8 cellular contexts compared by ENCODE assay signal in genomic region chr12:6570264-6570887, GRCh38. TPM values are rescaled to one million over a fixed set of nuclear protein-coding genes. Genes with fewer than 3 reads are reported as not detected.
DNase-seq lines count a peak whose midpoint lies in the region; ATAC-seq and TF ChIP-seq lines count a peak whose summit lies in the region.

No MANE protein-coding gene starts in this region.

- CTCF ChIA-PET in MCF 10A (lab: Yijun Ruan, JAX) = interaction anchor here (0.5 to 1.8 kb wide), 20 partner anchors 12 to 283 kb away, joined by 3 to 8 read pairs (median 3); partner anchors contain the start of gene GPR162
- CTCF ChIA-PET in activated CD8-positive, alpha-beta T cell treated with anti-CD3 and anti-CD28 coated beads for 36 hours (lab: Charles Lee) = interaction anchor here (0.8 to 3.2 kb wide), 19 partner anchors 9 to 114 kb away, joined by 3 to 18 read pairs (median 4); partner anchors contain the start of gene IFFO1

- H3K36me3 ChIP-seq in breast epithelium = peaks cover 8% of the 10 kb centered on the region
- H3K36me3 ChIP-seq in cardiac muscle cell = peaks cover 57% of the 10 kb centered on the region

- H3K4me1 ChIP-seq in breast epithelium (no peaks in the 10 kb centered on the region), cardiac muscle cell (ENCODE audit: low read depth) (no peaks in the 10 kb centered on the region)

- H3K27me3 ChIP-seq in breast epithelium (no peaks in the 10 kb centered on the region), cardiac muscle cell (no peaks in the 10 kb centered on the region)

- H3K4me1 Mint-ChIP-seq in MCF 10A (ENCODE audit: insufficient read depth, unreplicated experiment) = peaks cover 13% of the 10 kb centered on the region
- peaks cover 44% of the 10 kb centered on the region for H3K4me1 Mint-ChIP-seq in activated CD8-positive, alpha-beta T cell treated with anti-CD3 and anti-CD28 coated beads for 36 hours (ENCODE audit: low read depth)

- no TSS peak for BruUV-seq in MCF 10A (replicated peaks; lab: Mats Ljungman, UMichigan)

- H3K4me3 Mint-ChIP-seq in MCF 10A (ENCODE audit: unreplicated experiment) = peak overlapping the region; percentile 100
- H3K4me3 Mint-ChIP-seq in activated CD8-positive, alpha-beta T cell treated with anti-CD3 and anti-CD28 coated beads for 36 hours = no peak overlapping the region

- TF ChIP-seq CTCF in MCF 10A (IDR thresholded peaks at IDR 0.05; ENCODE audit: unreplicated experiment) = peak; percentile 46
- TF ChIP-seq CTCF in breast epithelium (IDR thresholded peaks at IDR 0.05) = no peak
- TF ChIP-seq CTCF in activated CD8-positive, alpha-beta T cell treated with anti-CD3 and anti-CD28 coated beads for 36 hours (IDR thresholded peaks at IDR 0.05) = peak; percentile 76
- TF ChIP-seq CTCF in cardiac muscle cell (IDR thresholded peaks at IDR 0.05; ENCODE audit: low read depth, low read length) = peak; percentile 51

- H3K9me3 Mint-ChIP-seq in MCF 10A (ENCODE audit: unreplicated experiment) = no peaks in the 10 kb centered on the region
- H3K9me3 Mint-ChIP-seq in activated CD8-positive, alpha-beta T cell treated with anti-CD3 and anti-CD28 coated beads for 36 hours = no peaks in the 10 kb centered on the region

- H3K9me3 ChIP-seq in breast epithelium (no peaks in the 10 kb centered on the region), cardiac muscle cell (ENCODE audit: low read depth) (no peaks in the 10 kb centered on the region)

- H3K36me3 Mint-ChIP-seq in MCF 10A (ENCODE audit: insufficient read depth, unreplicated experiment) = peaks cover 99% of the 10 kb centered on the region
- peaks cover 62% of the 10 kb centered on the region for H3K36me3 Mint-ChIP-seq in activated CD8-positive, alpha-beta T cell treated with anti-CD3 and anti-CD28 coated beads for 36 hours (ENCODE audit: low read depth)

- TF ChIP-seq POLR2A in breast epithelium (IDR thresholded peaks at IDR 0.05) = no peak

- H3K27ac ChIP-seq in breast epithelium (no peak overlapping the region), cardiac muscle cell (no peak overlapping the region)

- POLR2A ChIA-PET in MCF 10A (lab: Yijun Ruan, JAX) = interaction anchor here (0.6 to 1.2 kb wide), 4 partner anchors 10 to 183 kb away, joined by 3 read pairs; no protein-coding TSS in a partner anchor
- POLR2A ChIA-PET in activated CD8-positive, alpha-beta T cell treated with anti-CD3 and anti-CD28 coated beads for 36 hours (lab: Charles Lee) = interaction anchor here (1.0 to 2.9 kb wide), 6 partner anchors 13 to 35 kb away, joined by 3 to 12 read pairs (median 4); partner anchors contain the start of gene GAPDH

- intact Hi-C loops in MCF 10A (cut with micrococcal nuclease) (no loop called here), breast epithelium (cut with DNase I; ENCODE audit: low total_unique reads) (no loop called here)
- intact Hi-C loops in activated CD8-positive, alpha-beta T cell treated with anti-CD3 and anti-CD28 coated beads for 36 hours (cut with micrococcal nuclease) = loop anchor here (5.0 kb wide), 1 partner anchor 37 kb away; the partner anchor contains the start of gene CHD4

- peak; percentile 29 for ATAC-seq in activated CD8-positive, alpha-beta T cell treated with anti-CD3 and anti-CD28 coated beads for 36 hours

- H3K4me3 ChIP-seq in breast epithelium = no peak overlapping the region
- H3K4me3 ChIP-seq in cardiac muscle cell = no peak overlapping the region

- DNase-seq in MCF 10A (ENCODE audit: unreplicated experiment) = peak; percentile 44
- no peak for DNase-seq in breast epithelium (ENCODE audit: low spot score in 2 of 2)
- peak; percentile 39 for DNase-seq in NCI-H1694 (lab: John Stamatoyannopoulos, UW)
- DNase-seq in activated CD8-positive, alpha-beta T cell treated with anti-CD3 and anti-CD28 coated beads for 36 hours = peak; percentile 73
- peak in 1 of 2 donors; percentile 65 for DNase-seq in cardiac muscle cell (ENCODE audit: low read depth in 1 of 2, low spot score in 1 of 2)
- peak; percentile 51 to 62 for DNase-seq in stimulated activated CD4-positive, alpha-beta T cell treated with anti-CD3 and anti-CD28 coated beads, Interleukin-2, amount 100 ng/mL, for 24 hours
- DNase-seq in midbrain (lab: John Stamatoyannopoulos, UW) = no peak
- no peak for DNase-seq in HCEC 1CT

- no peaks in the 10 kb centered on the region for H3K27me3 Mint-ChIP-seq in MCF 10A (ENCODE audit: insufficient read depth, unreplicated experiment)
- H3K27me3 Mint-ChIP-seq in activated CD8-positive, alpha-beta T cell treated with anti-CD3 and anti-CD28 coated beads for 36 hours = no peaks in the 10 kb centered on the region

- H3K27ac Mint-ChIP-seq in MCF 10A (ENCODE audit: low read depth, unreplicated experiment) = peak overlapping the region; percentile 46
- H3K27ac Mint-ChIP-seq in activated CD8-positive, alpha-beta T cell treated with anti-CD3 and anti-CD28 coated beads for 36 hours = peak overlapping the region; percentile 10

RNA-seq across cellular contexts. Expression of gene NOP2, which starts 2.3 kb away (rescaled TPM):
- total RNA-seq in MCF 10A (2022) (97.1 and 108 TPM in 2 replicates), breast epithelium (10 to 100 TPM; 30.6 to 37.6 (median 31.5) TPM), cardiac muscle cell (20.4 and 45.5 TPM in 2 replicates)
- total RNA-seq in activated CD8-positive, alpha-beta T cell treated with anti-CD3 and anti-CD28 coated beads for 36 hours = 10 to 100 TPM; 87.9 to 89.4 TPM
- 36.2 and 38.2 TPM in 2 replicates for polyA plus RNA-seq in cardiac muscle cell

RNA-seq across cellular contexts. Expression of gene IFFO1, which starts 14.5 kb away (rescaled TPM):
- total RNA-seq in MCF 10A (2022) (0.49 and 1.1 TPM in 2 replicates), breast epithelium (10 to 100 TPM in 2 of 3 donors, 1 to 10 TPM in 1; 7.2 to 22.4 (median 15.7) TPM), cardiac muscle cell (18.0 and 29.0 TPM in 2 replicates)
- 1 to 10 TPM; 7.8 to 8.5 TPM for total RNA-seq in activated CD8-positive, alpha-beta T cell treated with anti-CD3 and anti-CD28 coated beads for 36 hours
- polyA plus RNA-seq in cardiac muscle cell = 25.4 and 28.4 TPM in 2 replicates

RNA-seq across cellular contexts. Expression of gene GAPDH, which starts 36.1 kb away (rescaled TPM):
- total RNA-seq in MCF 10A (2022) (2,995 and 4,097 TPM in 2 replicates), breast epithelium (1,000 to 10,000 TPM; 1,134 to 1,818 (median 1,628) TPM), cardiac muscle cell (8,013 and 12,904 TPM in 2 replicates)
- 1,000 to 10,000 TPM; 9,109 to 9,234 TPM for total RNA-seq in activated CD8-positive, alpha-beta T cell treated with anti-CD3 and anti-CD28 coated beads for 36 hours
- 11,564 and 14,299 TPM in 2 replicates for polyA plus RNA-seq in cardiac muscle cell

RNA-seq across cellular contexts. Expression of gene CHD4, which starts 36.8 kb away (rescaled TPM):
- 135 and 151 TPM in 2 replicates for total RNA-seq in MCF 10A (2022)
- 100 to 1,000 TPM; 162 to 227 (median 203) TPM for total RNA-seq in breast epithelium
- total RNA-seq in activated CD8-positive, alpha-beta T cell treated with anti-CD3 and anti-CD28 coated beads for 36 hours = 100 to 1,000 TPM; 273 to 277 TPM
- total RNA-seq in cardiac muscle cell = 363 and 580 TPM in 2 replicates
- 155 and 204 TPM in 2 replicates for polyA plus RNA-seq in cardiac muscle cell

Comparison
In these comparisons a context has a peak if more than half of its experiments do, and no peak if none do; other contexts are left out.
1. DNase-seq: peak in MCF 10A (single experiment), NCI-H1694 (single experiment), activated CD8-positive, alpha-beta T cell treated with anti-CD3 and anti-CD28 coated beads for 36 hours (single experiment) and stimulated activated CD4-positive, alpha-beta T cell treated with anti-CD3 and anti-CD28 coated beads, Interleukin-2, amount 100 ng/mL, for 24 hours (2 of 2); none in breast epithelium (0 of 2), midbrain (single experiment) and HCEC 1CT (single experiment).
2. CTCF ChIP-seq: peak in MCF 10A (single experiment), activated CD8-positive, alpha-beta T cell treated with anti-CD3 and anti-CD28 coated beads for 36 hours (single experiment) and cardiac muscle cell (single experiment); none in breast epithelium (0 of 3).